2 cellular contexts compared by ENCODE assay signal in genomic region chr10:28049286-28049685, GRCh38.
TF ChIP-seq lines count a peak whose summit lies in the region.

No MANE protein-coding gene starts in this region.

TF ChIP-seq in HCT116, 20 proteins besides CTCF, POLR2A, EP300 and RAD21:
- TF ChIP-seq SRF (IDR thresholded peaks at IDR 0.05; ENCODE audit: low read depth) (no peak), EZH2 (IDR thresholded peaks at IDR 0.05) (no peak)

TF ChIP-seq in IMR-90, 13 proteins besides CTCF, POLR2A, EP300 and RAD21:
- TF ChIP-seq MAFK (IDR thresholded peaks at IDR 0.05; ENCODE audit: low read depth, low read length): no peak
- TF ChIP-seq SMC3 (IDR thresholded peaks at IDR 0.05; ENCODE audit: low read depth, low read length): no peak
- no peak for TF ChIP-seq BHLHE40 (IDR thresholded peaks at IDR 0.05; ENCODE audit: low read depth, low read length)
- no peak for TF ChIP-seq MAZ (IDR thresholded peaks at IDR 0.05; ENCODE audit: borderline replicate concordance, low read depth, low read length)
- no peak for TF ChIP-seq CEBPB (IDR thresholded peaks at IDR 0.05; ENCODE audit: low read depth, low read length)
- TF ChIP-seq, protein P1, sequence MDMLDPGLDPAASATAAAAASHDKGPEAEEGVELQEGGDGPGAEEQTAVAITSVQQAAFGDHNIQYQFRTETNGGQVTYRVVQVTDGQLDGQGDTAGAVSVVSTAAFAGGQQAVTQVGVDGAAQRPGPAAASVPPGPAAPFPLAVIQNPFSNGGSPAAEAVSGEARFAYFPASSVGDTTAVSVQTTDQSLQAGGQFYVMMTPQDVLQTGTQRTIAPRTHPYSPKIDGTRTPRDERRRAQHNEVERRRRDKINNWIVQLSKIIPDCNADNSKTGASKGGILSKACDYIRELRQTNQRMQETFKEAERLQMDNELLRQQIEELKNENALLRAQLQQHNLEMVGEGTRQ (IDR thresholded peaks at IDR 0.05; ENCODE audit: low read depth, low read length): no peak
- TF ChIP-seq CHD1 (IDR thresholded peaks at IDR 0.05; ENCODE audit: low read depth, low read length): no peak
- TF ChIP-seq, protein P2, sequence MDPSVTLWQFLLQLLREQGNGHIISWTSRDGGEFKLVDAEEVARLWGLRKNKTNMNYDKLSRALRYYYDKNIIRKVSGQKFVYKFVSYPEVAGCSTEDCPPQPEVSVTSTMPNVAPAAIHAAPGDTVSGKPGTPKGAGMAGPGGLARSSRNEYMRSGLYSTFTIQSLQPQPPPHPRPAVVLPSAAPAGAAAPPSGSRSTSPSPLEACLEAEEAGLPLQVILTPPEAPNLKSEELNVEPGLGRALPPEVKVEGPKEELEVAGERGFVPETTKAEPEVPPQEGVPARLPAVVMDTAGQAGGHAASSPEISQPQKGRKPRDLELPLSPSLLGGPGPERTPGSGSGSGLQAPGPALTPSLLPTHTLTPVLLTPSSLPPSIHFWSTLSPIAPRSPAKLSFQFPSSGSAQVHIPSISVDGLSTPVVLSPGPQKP (IDR thresholded peaks at IDR 0.05; ENCODE audit: borderline replicate concordance, low read depth, low read length): no peak
- TF ChIP-seq RFX5 (IDR thresholded peaks at IDR 0.05; ENCODE audit: low read depth, low read length): no peak
- TF ChIP-seq FOS (IDR thresholded peaks at IDR 0.05; ENCODE audit: low read depth, low read length): no peak
- TF ChIP-seq MXI1 (IDR thresholded peaks at IDR 0.05; ENCODE audit: borderline replicate concordance, low read depth, low read length): no peak
- no peak for TF ChIP-seq RCOR1 (IDR thresholded peaks at IDR 0.05; ENCODE audit: insufficient replicate concordance, low read length)
- TF ChIP-seq NFE2L2 (IDR thresholded peaks at IDR 0.05; ENCODE audit: low read depth, low read length): no peak
